1 cellular context compared by ENCODE assay signal in the genomic region with DNA sequence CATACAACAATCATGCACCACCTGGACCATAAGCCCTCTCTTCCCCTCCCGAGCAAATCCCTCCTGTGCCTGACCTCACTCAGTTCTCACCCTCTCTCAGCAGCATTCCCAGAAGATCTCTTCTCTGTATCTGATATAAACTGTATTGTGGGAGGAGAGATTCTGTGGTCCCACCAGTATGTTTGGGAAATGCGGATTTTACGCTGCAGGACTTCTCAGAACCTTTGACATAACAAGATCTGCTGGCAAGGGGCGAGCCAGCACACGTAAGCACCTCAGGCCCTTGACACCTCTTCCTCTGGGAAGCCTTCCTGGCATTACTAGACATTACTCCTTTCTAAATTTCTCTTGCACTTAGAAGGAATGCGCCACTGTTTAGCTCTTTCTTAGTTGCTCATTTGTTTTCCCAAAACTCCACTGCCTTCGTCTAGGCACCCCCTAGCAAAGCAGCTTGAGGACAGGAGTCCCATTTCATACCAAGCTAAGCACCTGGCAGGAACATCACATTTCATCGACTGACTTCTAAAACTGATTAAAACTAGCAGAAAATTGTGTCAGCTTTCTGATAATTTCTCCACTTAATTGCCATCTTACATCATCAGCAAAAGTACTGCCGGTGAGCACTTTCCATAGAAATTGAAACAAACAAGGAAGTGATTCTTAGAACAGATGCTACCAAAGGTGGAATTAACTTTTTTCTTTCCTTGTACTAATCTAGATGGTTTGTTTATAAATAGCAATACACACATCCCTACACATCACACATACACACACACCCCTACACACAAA.
TF ChIP-seq lines count a peak whose summit lies in the region.

No MANE protein-coding gene starts in this region.

TF ChIP-seq in IMR-90, 13 proteins besides CTCF, POLR2A, EP300 and RAD21:
- TF ChIP-seq CEBPB (IDR thresholded peaks at IDR 0.05; ENCODE audit: low read depth, low read length) (no peak), CHD1 (IDR thresholded peaks at IDR 0.05; ENCODE audit: low read depth, low read length) (no peak), MAZ (IDR thresholded peaks at IDR 0.05; ENCODE audit: borderline replicate concordance, low read depth, low read length) (no peak), MXI1 (IDR thresholded peaks at IDR 0.05; ENCODE audit: borderline replicate concordance, low read depth, low read length) (no peak), FOS (IDR thresholded peaks at IDR 0.05; ENCODE audit: low read depth, low read length) (no peak), BHLHE40 (IDR thresholded peaks at IDR 0.05; ENCODE audit: low read depth, low read length) (no peak), SMC3 (IDR thresholded peaks at IDR 0.05; ENCODE audit: low read depth, low read length) (no peak)
